ENCODE assay signal across 8 cellular contexts in genomic region chr12:51950682-51951198, GRCh38. TPM values are rescaled to one million over a fixed set of nuclear protein-coding genes. Genes with fewer than 3 reads are reported as not detected.
A peak's percentile ranks its signal among the peaks of the same experiment; 100 is the strongest.
DNase-seq lines count a peak whose midpoint lies in the region; ATAC-seq and TF ChIP-seq lines count a peak whose summit lies in the region.

No MANE protein-coding gene starts in this region.

- H3K4me3 ChIP-seq in right atrium auricular region (peak overlapping the region; percentile 43 to 91), cardiac fibroblast (replicated peaks in 1 of 2; ENCODE audit: low read depth in 2 of 2, low read length in 2 of 2) (peak overlapping the region; percentile 53 to 63), muscle layer of colon (ENCODE audit: low read depth in 1 of 2, low read length in 2 of 2) (peak overlapping the region; percentile 54 to 78), mucosa of descending colon (no peak overlapping the region)

- H3K36me3 ChIP-seq in right atrium auricular region (no peaks in the 10 kb centered on the region), muscle layer of colon (ENCODE audit: insufficient read depth, low read length) (no peaks in the 10 kb centered on the region), mucosa of descending colon (ENCODE audit: low read depth) (no peaks in the 10 kb centered on the region)

- H3K4me1 ChIP-seq in right atrium auricular region (peaks cover 0 to 44% of the 10 kb centered on the region in 2 donors), muscle layer of colon (ENCODE audit: insufficient read depth, low read length) (peaks cover 29% of the 10 kb centered on the region), mucosa of descending colon (ENCODE audit: low read depth) (peaks cover 18% of the 10 kb centered on the region)

- DNase-seq in right atrium auricular region (ENCODE audit: low spot score) (no peak), cardiac septum (ENCODE audit: low spot score) (no peak), cardiac fibroblast (ENCODE audit: low read depth in 2 of 2) (no peak), mucosa of descending colon (no peak), NCI-H82 (lab: John Stamatoyannopoulos, UW) (no peak)

- TF ChIP-seq CTCF in right atrium auricular region (IDR thresholded peaks at IDR 0.05): no peak
- no peak for TF ChIP-seq CTCF in cardiac fibroblast (IDR thresholded peaks at IDR 0.05; ENCODE audit: low read depth, low read length)
- TF ChIP-seq CTCF in mucosa of descending colon (IDR thresholded peaks at IDR 0.05): no peak

- no peaks in the 10 kb centered on the region for H3K9me3 ChIP-seq in right atrium auricular region
- no peaks in the 10 kb centered on the region for H3K9me3 ChIP-seq in muscle layer of colon (ENCODE audit: low read length)
- no peaks in the 10 kb centered on the region for H3K9me3 ChIP-seq in mucosa of descending colon

- no peak overlapping the region for H3K9ac ChIP-seq in muscle layer of colon (ENCODE audit: low read length)

- H3K27me3 ChIP-seq in right atrium auricular region (no peaks in the 10 kb centered on the region), muscle layer of colon (ENCODE audit: control insufficient read depth in 1 of 2, insufficient read depth in 2 of 2, low read length in 2 of 2) (no peaks in the 10 kb centered on the region)

- intact Hi-C loops in cardiac septum (cut with DNase I): no loop called here
- intact Hi-C loops in mucosa of descending colon (cut with DNase I, micrococcal nuclease): no loop called here

- ATAC-seq in HG03439 (IDR thresholded peaks at IDR 0.05; ENCODE audit: unreplicated experiment): no peak
- ATAC-seq in mucosa of descending colon: no peak
- no peak for ATAC-seq in HG03354 (IDR thresholded peaks at IDR 0.05; ENCODE audit: poor library complexity, severe bottlenecking, unreplicated experiment)

- peak overlapping the region; percentile 44 to 69 for H3K27ac ChIP-seq in right atrium auricular region
- H3K27ac ChIP-seq in muscle layer of colon (ENCODE audit: low read depth, low read length): peak overlapping the region; percentile 49

RNA-seq across cellular contexts. Expression of gene ACVR1B, which starts 0.8 kb away (rescaled TPM):
- 10 to 100 TPM in 1 of 2 donors, 1 to 10 TPM in 1; 8.2 to 12.5 TPM for total RNA-seq in right atrium auricular region
- total RNA-seq in cardiac septum: 9.3 TPM
- total RNA-seq in mucosa of descending colon: 10 to 100 TPM; 42.4 to 95.7 (median 77.3) TPM

RNA-seq across cellular contexts. Expression of gene ACVRL1, which starts 43.4 kb away (rescaled TPM):
- total RNA-seq in right atrium auricular region (10 to 100 TPM; 48.1 to 57.5 TPM), cardiac septum (31.1 TPM), mucosa of descending colon (100 to 1,000 TPM; 132 to 261 (median 247) TPM)

RNA-seq across cellular contexts. Expression of gene TAMALIN, which starts 56.0 kb away (rescaled TPM):
- total RNA-seq in right atrium auricular region (10 to 100 TPM; 17.6 to 23.2 TPM), cardiac septum (27.5 TPM), mucosa of descending colon (10 to 100 TPM in 2 of 3 donors, 1 to 10 TPM in 1; 9.4 to 19.6 (median 13.8) TPM)
